Comparison of ENCODE assay signal across 9 cellular contexts in the genomic region with DNA sequence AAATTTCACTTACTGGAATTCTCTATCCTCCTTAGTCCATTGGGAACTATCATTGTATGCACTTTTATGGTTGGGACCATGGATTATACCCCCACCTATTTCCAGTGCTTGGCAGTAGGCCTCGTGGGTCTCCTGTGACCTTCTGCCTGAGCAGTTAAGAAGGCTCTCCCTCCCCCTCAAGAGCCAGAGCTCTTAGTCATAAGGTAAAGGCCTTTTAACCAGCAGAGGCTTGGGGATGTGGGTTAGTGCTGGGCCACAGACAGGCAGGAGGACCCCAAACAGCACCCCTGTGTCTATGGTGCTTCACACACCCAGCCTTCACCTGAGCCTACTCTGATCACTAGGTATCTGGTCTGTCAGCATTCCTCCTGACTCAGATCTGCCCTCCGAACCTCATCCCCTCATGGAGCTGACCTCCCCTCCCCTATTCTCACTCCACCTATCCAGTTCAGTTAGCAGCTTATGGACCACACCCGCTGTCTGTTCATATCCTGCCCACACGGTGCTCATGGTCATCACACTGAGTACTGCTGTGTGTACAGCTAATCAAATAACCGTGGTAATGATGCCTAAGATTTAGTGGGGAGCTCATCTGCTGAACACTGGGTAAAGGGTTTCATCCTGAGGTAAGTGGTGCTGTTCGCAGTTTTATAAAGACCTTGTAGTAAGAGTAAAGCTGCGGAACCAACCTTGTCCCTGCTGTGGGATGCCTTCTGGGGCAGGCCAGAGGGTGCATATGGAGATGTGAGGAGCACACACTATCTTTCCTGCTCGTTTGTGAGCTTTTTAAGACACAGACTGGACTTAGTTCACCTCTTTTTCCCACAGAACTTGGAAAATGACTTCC. TPM values are rescaled to one million over a fixed set of nuclear protein-coding genes. Genes with fewer than 3 reads are reported as not detected.
A peak's percentile ranks its signal among the peaks of the same experiment; 100 is the strongest.
DNase-seq lines count a peak whose midpoint lies in the region; ATAC-seq, FAIRE-seq and TF ChIP-seq lines count a peak whose summit lies in the region.
"Had no signal": no experiment of that assay in that cellular context is flagged by ENCODE, and none has a peak within 500 bp of the region (broad histone marks: within the 10 kb centered on the region; RNA-seq: fewer than 3 reads in every experiment).

No MANE protein-coding gene starts in this region.

- peak overlapping the region; percentile 7 to 72 (median 38) for H3K27ac Mint-ChIP-seq in CD8-positive, alpha-beta memory T cell
- H3K27ac Mint-ChIP-seq in activated CD4-positive, alpha-beta T cell treated with anti-CD3 and anti-CD28 coated beads, Interleukin-2, amount 10 ng/mL, durations not matched to agents 7 days and 5 days = no peak overlapping the region

- no peak for FAIRE-seq in GM12878 (lab: Jason Lieb, UNC)

- CTCF ChIA-PET in CD8-positive, alpha-beta memory T cell (lab: Charles Lee) = interaction anchor here (0.7 to 4.2 kb wide), 22 partner anchors 9 to 1914 kb away, joined by 3 to 21 read pairs (median 4); partner anchors contain the start of gene SETD2
- CTCF ChIA-PET in GM12878 (lab: Yijun Ruan, JAX) = interaction anchor here (0.6 to 9.2 kb wide), 42 partner anchors 9 to 476 kb away, joined by 3 to 82 read pairs (median 4); partner anchors contain the start of genes KIF9, KLHL18 and SETD2
- CTCF ChIA-PET in activated CD4-positive, alpha-beta T cell treated with anti-CD3 and anti-CD28 coated beads, Interleukin-2, amount 10 ng/mL, durations not matched to agents 7 days and 5 days (lab: Charles Lee) = interaction anchor here (0.5 to 2.5 kb wide), 14 partner anchors 9 to 456 kb away, joined by 3 to 9 read pairs (median 4); partner anchors contain the start of gene SETD2

- H3K4me3 ChIP-seq in CD8-positive, alpha-beta memory T cell (ENCODE audit: low read length) = no peak overlapping the region
- H3K4me3 ChIP-seq in GM12878 (no peak overlapping the region), mucosa of descending colon (no peak overlapping the region)
- H3K4me3 ChIP-seq: vagina had no signal

- H3K9me3 ChIP-seq in CD8-positive, alpha-beta memory T cell (ENCODE audit: low read length) = no peaks in the 10 kb centered on the region
- H3K9me3 ChIP-seq in GM12878 (replicated peaks; ENCODE audit: control insufficient read depth, insufficient read depth, low read length) (no peaks in the 10 kb centered on the region), mucosa of descending colon (no peaks in the 10 kb centered on the region)
- H3K9me3 ChIP-seq: vagina had no signal

- POLR2A ChIA-PET in CD8-positive, alpha-beta memory T cell (lab: Charles Lee) = interaction anchor here (0.5 to 0.6 kb wide), 2 partner anchors 230 to 631 kb away, joined by 3 to 4 read pairs; no protein-coding TSS in a partner anchor
- POLR2A ChIA-PET in GM12878 (lab: Charles Lee) = interaction anchor here (0.6 to 1.3 kb wide), 5 partner anchors 10 to 160 kb away, joined by 3 to 4 read pairs (median 4); no protein-coding TSS in a partner anchor
- POLR2A ChIA-PET in activated CD4-positive, alpha-beta T cell treated with anti-CD3 and anti-CD28 coated beads, Interleukin-2, amount 10 ng/mL, durations not matched to agents 7 days and 5 days (lab: Charles Lee) = no interaction called here

- TF ChIP-seq CTCF in GM12878 (IDR thresholded peaks at IDR 0.05 in 2 of 3, conservative IDR thresholded peaks at IDR 0.05 in 1 of 3; ENCODE audit: control insufficient read depth in 2 of 3, extremely low read depth in 1 of 3, insufficient read depth in 1 of 3, low read depth in 3 of 3, low read length in 3 of 3) (no peak), mucosa of descending colon (IDR thresholded peaks at IDR 0.05) (no peak)

- no peak overlapping the region for H2AFZ ChIP-seq in GM12878 (ENCODE audit: control insufficient read depth, low read depth, low read length)

- no peaks in the 10 kb centered on the region for H3K27me3 Mint-ChIP-seq in CD8-positive, alpha-beta memory T cell
- no peaks in the 10 kb centered on the region for H3K27me3 Mint-ChIP-seq in activated CD4-positive, alpha-beta T cell treated with anti-CD3 and anti-CD28 coated beads, Interleukin-2, amount 10 ng/mL, durations not matched to agents 7 days and 5 days

- peaks cover 13% of the 10 kb centered on the region for H3K36me3 ChIP-seq in CD8-positive, alpha-beta memory T cell (ENCODE audit: insufficient read depth, low read length)
- peaks cover 20 to 43% of the 10 kb centered on the region in 2 experiments; a peak in 3 of 4 replicates for H3K36me3 ChIP-seq in GM12878 (ENCODE audit: control insufficient read depth in 2 of 2, insufficient read depth in 2 of 2, low read length in 1 of 2)
- H3K36me3 ChIP-seq in mucosa of descending colon (ENCODE audit: low read depth) = no peaks in the 10 kb centered on the region

- no peak for TF ChIP-seq EP300 in GM12878 (IDR thresholded peaks at IDR 0.05; ENCODE audit: borderline replicate concordance in 1 of 2, control insufficient read depth in 1 of 2, low read depth in 2 of 2, low read length in 2 of 2)

- WGBS in GM12878 (ENCODE audit: insufficient coverage, insufficient replicate concordance, low lambda C conversion rate, missing lambda C conversion rate) = 60% methylated on average over 8 of the region's 8 CpGs

- no peak for TF ChIP-seq POLR2A in GM12878 (IDR thresholded peaks at IDR 0.05; ENCODE audit: low read depth, low read length)

- SMC1A ChIA-PET in GM12878 (lab: Charles Lee; ENCODE audit: uncharacterized antibody, unreplicated experiment) = interaction anchor here (0.6 to 5.3 kb wide), 19 partner anchors 10 to 333 kb away, joined by 3 to 42 read pairs (median 4); partner anchors contain the start of genes KLHL18 and SETD2

- BruUV-seq in GM12878 (replicated peaks; lab: Mats Ljungman, UMichigan) = no TSS peak

- RAD21 ChIA-PET in GM12878 (lab: Charles Lee; ENCODE audit: unreplicated experiment) = interaction anchor here (0.6 to 5.0 kb wide), 22 partner anchors 12 to 451 kb away, joined by 3 to 56 read pairs (median 3); partner anchors contain the start of genes KIF9, KLHL18, PTPN23 and SETD2

- H3K79me2 ChIP-seq in GM12878 (ENCODE audit: control insufficient read depth, insufficient read depth, low read length) = no peaks in the 10 kb centered on the region

- H3K4me3 Mint-ChIP-seq in CD8-positive, alpha-beta memory T cell = no peak overlapping the region
- no peak overlapping the region for H3K4me3 Mint-ChIP-seq in activated CD4-positive, alpha-beta T cell treated with anti-CD3 and anti-CD28 coated beads, Interleukin-2, amount 10 ng/mL, durations not matched to agents 7 days and 5 days

- H3K27me3 ChIP-seq in CD8-positive, alpha-beta memory T cell (ENCODE audit: insufficient read depth, low read length, poor library complexity, severe bottlenecking) = no peaks in the 10 kb centered on the region
- no peaks in the 10 kb centered on the region for H3K27me3 ChIP-seq in GM12878 (replicated peaks in 1 of 2; ENCODE audit: control insufficient read depth in 2 of 2, insufficient read depth in 2 of 2, low read length in 1 of 2)
- H3K27me3 ChIP-seq: vagina had no signal

- no peak overlapping the region for H3K9ac ChIP-seq in GM12878 (ENCODE audit: control insufficient read depth, insufficient read depth, low read length)

- no peak for DNase-seq in CD8-positive, alpha-beta memory T cell
- peak; percentile 22 for DNase-seq in HS-27A (ENCODE audit: low read depth)
- DNase-seq in GM12878 (ENCODE audit: low read depth, low spot score) = no peak
- DNase-seq in mucosa of descending colon = no peak
- DNase-seq in HuH-7.5 (ENCODE audit: low spot score) = no peak
- no peak for DNase-seq in activated CD4-positive, alpha-beta T cell treated with anti-CD3 and anti-CD28 coated beads, Interleukin-2, amount 10 ng/mL, durations not matched to agents 7 days and 5 days
- no peak for DNase-seq in stimulated activated CD4-positive, alpha-beta T cell treated with anti-CD3 and anti-CD28 coated beads, Interleukin-4, amount 100 ng/mL, for 1 hour
- no peak for DNase-seq in DMS114 treated with DMSO at 0.1 percent for 48 hours (lab: John Stamatoyannopoulos, UW; ENCODE audit: unreplicated experiment)

- H3K27ac ChIP-seq in CD8-positive, alpha-beta memory T cell (ENCODE audit: low read depth, low read length) = no peak overlapping the region
- no peak overlapping the region for H3K27ac ChIP-seq in GM12878 (ENCODE audit: control insufficient read depth, insufficient read depth)
- H3K27ac ChIP-seq: vagina had no signal

- in situ Hi-C loops in GM12878 (cut with MboI) = no loop called here

- peaks cover 4 to 77% (median 17%) of the 10 kb centered on the region in 3 donors for H3K36me3 Mint-ChIP-seq in CD8-positive, alpha-beta memory T cell
- H3K36me3 Mint-ChIP-seq in activated CD4-positive, alpha-beta T cell treated with anti-CD3 and anti-CD28 coated beads, Interleukin-2, amount 10 ng/mL, durations not matched to agents 7 days and 5 days (ENCODE audit: low read depth) = peaks cover 17% of the 10 kb centered on the region

- H3K4me2 ChIP-seq in GM12878 (ENCODE audit: control insufficient read depth, insufficient read depth) = no peak overlapping the region

- TF ChIP-seq RAD21 in GM12878 (IDR thresholded peaks at IDR 0.05; ENCODE audit: insufficient read depth, low read depth, low read length) = no peak

- H3K4me1 Mint-ChIP-seq in CD8-positive, alpha-beta memory T cell = peaks cover 0 to 4% (median 0%) of the 10 kb centered on the region in 3 donors
- H3K4me1 Mint-ChIP-seq in activated CD4-positive, alpha-beta T cell treated with anti-CD3 and anti-CD28 coated beads, Interleukin-2, amount 10 ng/mL, durations not matched to agents 7 days and 5 days = peaks cover 6% of the 10 kb centered on the region

- H3K9me3 Mint-ChIP-seq in CD8-positive, alpha-beta memory T cell = no peaks in the 10 kb centered on the region
- H3K9me3 Mint-ChIP-seq in activated CD4-positive, alpha-beta T cell treated with anti-CD3 and anti-CD28 coated beads, Interleukin-2, amount 10 ng/mL, durations not matched to agents 7 days and 5 days = no peaks in the 10 kb centered on the region

- H4K20me1 ChIP-seq in GM12878 (ENCODE audit: control insufficient read depth, insufficient read depth) = no peaks in the 10 kb centered on the region

- H3K4me1 ChIP-seq in CD8-positive, alpha-beta memory T cell (ENCODE audit: insufficient read depth, low read length) = no peaks in the 10 kb centered on the region
- H3K4me1 ChIP-seq in GM12878 (ENCODE audit: control insufficient read depth, insufficient read depth, low read length) = no peaks in the 10 kb centered on the region
- no peaks in the 10 kb centered on the region for H3K4me1 ChIP-seq in mucosa of descending colon (ENCODE audit: low read depth)

- ATAC-seq in GM12878 = peak; percentile 46
- peak; percentile 25 for ATAC-seq in mucosa of descending colon

- intact Hi-C loops in GM12878 (cut with micrococcal nuclease; ENCODE audit: unreplicated experiment) = loop anchor here (1.0 to 10.0 kb wide), 5 partner anchors 41 to 279 kb away; partner anchors contain the start of genes KIF9, KLHL18 and SETD2
- intact Hi-C loops in mucosa of descending colon (cut with DNase I, micrococcal nuclease) = no loop called here

RNA-seq across cellular contexts. Expression of gene KLHL18, which starts 40.9 kb away (rescaled TPM):
- 10 to 100 TPM; 44.5 to 46.8 TPM for total RNA-seq in CD8-positive, alpha-beta memory T cell
- 14.2 TPM for polyA plus RNA-seq in CD8-positive, alpha-beta memory T cell
- 47.7 and 66.7 TPM in 2 replicates for total RNA-seq in GM12878 (2013; cell fraction: nucleolus; rRNA removed)
- total RNA-seq in GM12878 (2014; rRNA removed) (28.6 and 32.1 TPM in 2 replicates), GM12878 (2014; rRNA removed; fragmentation: Illumina TruSeq; extraction: Trizol) (22.7 and 24.0 TPM in 2 replicates), GM12878 (2021) (51.5 and 56.5 TPM in 2 replicates), mucosa of descending colon (10 to 100 TPM; 17.0 to 28.7 (median 21.5) TPM)
- 12.4 TPM for polyA plus RNA-seq in GM12878 (2011; ENCODE audit: low read depth)
- polyA plus RNA-seq in GM12878 (2011; rRNA removed) (36.7 and 61.5 TPM in 2 replicates), GM12878 (2014; fragmentation: Illumina TruSeq; extraction: Trizol) (20.2 and 28.5 TPM in 2 replicates), GM12878 (2014; fragmentation: Nextera tagmentation; extraction: Ambion mirVana) (10 to 100 TPM; 65.6 to 69.8 TPM), GM12878 (2014; rRNA removed) (32.6 and 35.6 TPM in 2 replicates), GM12878 (2016; fragmentation: Nextera tagmentation; extraction: Ambion mirVana) (10 to 100 TPM; 51.8 to 56.6 TPM)
- 64.6 and 76.1 TPM in 2 replicates for polyA plus RNA-seq in GM12878 (2011; cell fraction: cytosol; rRNA removed)
- polyA plus RNA-seq in GM12878 (2011; cell fraction: nucleus; rRNA removed) = 39.0 and 50.3 TPM in 2 replicates
- 26.6 and 31.3 TPM in 2 replicates for polyA plus RNA-seq in GM12878 (2012)
- polyA minus RNA-seq in GM12878 (2011; rRNA and poly(A)+ RNA removed) = 49.1 and 54.9 TPM in 2 replicates
- polyA minus RNA-seq in GM12878 (2011; cell fraction: cytosol; rRNA and poly(A)+ RNA removed) = 11.1 and 13.2 TPM in 2 replicates
- polyA minus RNA-seq in GM12878 (2011; cell fraction: nucleus; rRNA and poly(A)+ RNA removed) = 10.8 and 22.6 TPM in 2 replicates
- total RNA-seq in activated CD4-positive, alpha-beta T cell treated with anti-CD3 and anti-CD28 coated beads, Interleukin-2, amount 10 ng/mL, durations not matched to agents 7 days and 5 days = 10 to 100 TPM; 21.4 to 24.8 TPM

RNA-seq across cellular contexts. Expression of gene KIF9, which starts 41.1 kb away (rescaled TPM):
- 1 to 10 TPM; 5.8 to 7.2 TPM for total RNA-seq in CD8-positive, alpha-beta memory T cell
- polyA plus RNA-seq in CD8-positive, alpha-beta memory T cell = 7.6 TPM
- total RNA-seq in GM12878 (2013; cell fraction: nucleolus; rRNA removed) = 4.6 and 5.2 TPM in 2 replicates
- total RNA-seq in GM12878 (2014; rRNA removed) (4.6 and 6.8 TPM in 2 replicates), GM12878 (2014; rRNA removed; fragmentation: Illumina TruSeq; extraction: Trizol) (4.1 and 5.2 TPM in 2 replicates), GM12878 (2021) (4.6 and 6.3 TPM in 2 replicates), mucosa of descending colon (1 to 10 TPM; 5.8 to 9.5 (median 6.1) TPM)
- polyA plus RNA-seq in GM12878 (2011; ENCODE audit: low read depth) = 2.3 TPM
- polyA plus RNA-seq in GM12878 (2011; rRNA removed) (5.3 and 6.7 TPM in 2 replicates), GM12878 (2014; fragmentation: Illumina TruSeq; extraction: Trizol) (2.7 and 3.0 TPM in 2 replicates), GM12878 (2014; fragmentation: Nextera tagmentation; extraction: Ambion mirVana) (1 to 10 TPM; 7.6 to 8.0 TPM), GM12878 (2014; rRNA removed) (5.4 TPM in 2 replicates), GM12878 (2016; fragmentation: Nextera tagmentation; extraction: Ambion mirVana) (10 to 100 TPM in 1 of 2 experiments, 1 to 10 TPM in 1; 8.2 to 10.2 TPM)
- polyA plus RNA-seq in GM12878 (2011; cell fraction: cytosol; rRNA removed) = 4.0 and 4.5 TPM in 2 replicates
- 5.0 and 5.5 TPM in 2 replicates for polyA plus RNA-seq in GM12878 (2011; cell fraction: nucleus; rRNA removed)
- 3.8 and 4.6 TPM in 2 replicates for polyA plus RNA-seq in GM12878 (2012)
- polyA minus RNA-seq in GM12878 (2011; rRNA and poly(A)+ RNA removed) = 2.0 and 2.6 TPM in 2 replicates
- polyA minus RNA-seq in GM12878 (2011; cell fraction: cytosol; rRNA and poly(A)+ RNA removed) = 2.3 and 3.5 TPM in 2 replicates
- 3.5 and 3.9 TPM in 2 replicates for polyA minus RNA-seq in GM12878 (2011; cell fraction: nucleus; rRNA and poly(A)+ RNA removed)
- 1 to 10 TPM; 3.6 to 3.9 TPM for total RNA-seq in activated CD4-positive, alpha-beta T cell treated with anti-CD3 and anti-CD28 coated beads, Interleukin-2, amount 10 ng/mL, durations not matched to agents 7 days and 5 days

RNA-seq across cellular contexts. Expression of gene PTPN23, which starts 57.2 kb away (rescaled TPM):
- 10 to 100 TPM; 30.5 to 36.1 TPM for total RNA-seq in CD8-positive, alpha-beta memory T cell
- 4.4 TPM for polyA plus RNA-seq in CD8-positive, alpha-beta memory T cell
- 22.8 and 24.2 TPM in 2 replicates for total RNA-seq in GM12878 (2013; cell fraction: nucleolus; rRNA removed)
- 4.1 and 4.4 TPM in 2 replicates for total RNA-seq in GM12878 (2014; rRNA removed)
- 3.7 and 4.2 TPM in 2 replicates for total RNA-seq in GM12878 (2014; rRNA removed; fragmentation: Illumina TruSeq; extraction: Trizol)
- total RNA-seq in GM12878 (2021) = 25.4 and 28.6 TPM in 2 replicates
- polyA plus RNA-seq in GM12878 (2011; ENCODE audit: low read depth) = 7.1 TPM
- polyA plus RNA-seq in GM12878 (2011; rRNA removed) = 0.46 and 0.92 TPM in 2 replicates
- 1.1 and 1.2 TPM in 2 replicates for polyA plus RNA-seq in GM12878 (2011; cell fraction: cytosol; rRNA removed)
- 14.9 and 23.1 TPM in 2 replicates for polyA plus RNA-seq in GM12878 (2011; cell fraction: nucleus; rRNA removed)
- polyA plus RNA-seq in GM12878 (2012) = 18.7 and 19.9 TPM in 2 replicates
- 2.0 and 4.8 TPM in 2 replicates for polyA plus RNA-seq in GM12878 (2014; fragmentation: Illumina TruSeq; extraction: Trizol)
- under 1 TPM; 0.44 to 0.68 TPM for polyA plus RNA-seq in GM12878 (2014; fragmentation: Nextera tagmentation; extraction: Ambion mirVana)
- 6.9 and 11.9 TPM in 2 replicates for polyA plus RNA-seq in GM12878 (2014; rRNA removed)
- polyA plus RNA-seq in GM12878 (2016; fragmentation: Nextera tagmentation; extraction: Ambion mirVana) = 10 to 100 TPM in 1 of 2 experiments, 1 to 10 TPM in 1; 9.8 to 10.5 TPM
- 3.5 and 9.7 TPM in 2 replicates for polyA minus RNA-seq in GM12878 (2011; rRNA and poly(A)+ RNA removed)
- polyA minus RNA-seq in GM12878 (2011; cell fraction: cytosol; rRNA and poly(A)+ RNA removed) = 5.1 and 5.3 TPM in 2 replicates
- polyA minus RNA-seq in GM12878 (2011; cell fraction: nucleus; rRNA and poly(A)+ RNA removed) = 12.0 and 20.6 TPM in 2 replicates
- total RNA-seq in mucosa of descending colon = 10 to 100 TPM; 36.7 to 48.2 (median 43.6) TPM
- total RNA-seq in activated CD4-positive, alpha-beta T cell treated with anti-CD3 and anti-CD28 coated beads, Interleukin-2, amount 10 ng/mL, durations not matched to agents 7 days and 5 days = 10 to 100 TPM; 27.4 to 34.9 TPM
